Comparison of ENCODE assay signal across 1 cellular context in the genomic region with DNA sequence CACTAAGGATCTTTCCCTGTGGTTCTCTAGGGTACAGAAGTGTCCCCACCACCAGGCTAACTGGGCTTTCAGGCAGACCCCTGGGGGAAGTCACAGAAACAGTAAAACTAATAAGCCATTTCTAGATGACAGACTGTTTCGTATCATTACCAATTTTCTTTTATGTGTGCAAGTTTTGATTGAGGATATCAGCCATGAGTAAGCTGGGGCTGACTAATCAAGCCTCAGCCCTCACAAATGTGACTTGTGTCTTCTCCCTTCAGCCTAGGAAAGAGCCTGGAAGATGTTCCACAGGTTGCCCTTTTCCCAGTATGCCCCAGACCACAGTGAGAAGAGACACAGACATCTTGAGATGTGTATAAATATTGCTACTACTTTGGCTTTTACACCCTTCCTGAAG.
TF ChIP-seq lines count a peak whose summit lies in the region.

No MANE protein-coding gene starts in this region.

TF ChIP-seq in K562, 482 proteins besides CTCF, POLR2A, EP300 and RAD21:
- TF ChIP-seq FOSL1 (tag; conservative IDR thresholded peaks at IDR 0.05), result peak; percentile 35; the same call in 1 of the 2 replicates
- no peak for TF ChIP-seq ZSCAN32 (CRISPR knock-in tag; IDR thresholded peaks at IDR 0.05)
- TF ChIP-seq, protein P1, sequence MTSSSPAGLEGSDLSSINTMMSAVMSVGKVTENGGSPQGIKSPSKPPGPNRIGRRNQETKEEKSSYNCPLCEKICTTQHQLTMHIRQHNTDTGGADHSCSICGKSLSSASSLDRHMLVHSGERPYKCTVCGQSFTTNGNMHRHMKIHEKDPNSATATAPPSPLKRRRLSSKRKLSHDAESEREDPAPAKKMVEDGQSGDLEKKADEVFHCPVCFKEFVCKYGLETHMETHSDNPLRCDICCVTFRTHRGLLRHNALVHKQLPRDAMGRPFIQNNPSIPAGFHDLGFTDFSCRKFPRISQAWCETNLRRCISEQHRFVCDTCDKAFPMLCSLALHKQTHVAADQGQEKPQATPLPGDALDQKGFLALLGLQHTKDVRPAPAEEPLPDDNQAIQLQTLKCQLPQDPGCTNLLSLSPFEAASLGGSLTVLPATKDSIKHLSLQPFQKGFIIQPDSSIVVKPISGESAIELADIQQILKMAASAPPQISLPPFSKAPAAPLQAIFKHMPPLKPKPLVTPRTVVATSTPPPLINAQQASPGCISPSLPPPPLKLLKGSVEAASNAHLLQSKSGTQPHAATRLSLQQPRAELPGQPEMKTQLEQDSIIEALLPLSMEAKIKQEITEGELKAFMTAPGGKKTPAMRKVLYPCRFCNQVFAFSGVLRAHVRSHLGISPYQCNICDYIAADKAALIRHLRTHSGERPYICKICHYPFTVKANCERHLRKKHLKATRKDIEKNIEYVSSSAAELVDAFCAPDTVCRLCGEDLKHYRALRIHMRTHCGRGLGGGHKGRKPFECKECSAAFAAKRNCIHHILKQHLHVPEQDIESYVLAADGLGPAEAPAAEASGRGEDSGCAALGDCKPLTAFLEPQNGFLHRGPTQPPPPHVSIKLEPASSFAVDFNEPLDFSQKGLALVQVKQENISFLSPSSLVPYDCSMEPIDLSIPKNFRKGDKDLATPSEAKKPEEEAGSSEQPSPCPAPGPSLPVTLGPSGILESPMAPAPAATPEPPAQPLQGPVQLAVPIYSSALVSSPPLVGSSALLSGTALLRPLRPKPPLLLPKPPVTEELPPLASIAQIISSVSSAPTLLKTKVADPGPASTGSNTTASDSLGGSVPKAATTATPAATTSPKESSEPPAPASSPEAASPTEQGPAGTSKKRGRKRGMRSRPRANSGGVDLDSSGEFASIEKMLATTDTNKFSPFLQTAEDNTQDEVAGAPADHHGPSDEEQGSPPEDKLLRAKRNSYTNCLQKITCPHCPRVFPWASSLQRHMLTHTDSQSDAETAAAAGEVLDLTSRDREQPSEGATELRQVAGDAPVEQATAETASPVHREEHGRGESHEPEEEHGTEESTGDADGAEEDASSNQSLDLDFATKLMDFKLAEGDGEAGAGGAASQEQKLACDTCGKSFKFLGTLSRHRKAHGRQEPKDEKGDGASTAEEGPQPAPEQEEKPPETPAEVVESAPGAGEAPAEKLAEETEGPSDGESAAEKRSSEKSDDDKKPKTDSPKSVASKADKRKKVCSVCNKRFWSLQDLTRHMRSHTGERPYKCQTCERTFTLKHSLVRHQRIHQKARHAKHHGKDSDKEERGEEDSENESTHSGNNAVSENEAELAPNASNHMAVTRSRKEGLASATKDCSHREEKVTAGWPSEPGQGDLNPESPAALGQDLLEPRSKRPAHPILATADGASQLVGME (CRISPR knock-in tag; IDR thresholded peaks at IDR 0.05), result no peak
